12 cellular contexts compared by ENCODE assay signal in genomic region chr12:101671839-101672238, GRCh38. TPM values are rescaled to one million over a fixed set of nuclear protein-coding genes. Genes with fewer than 3 reads are reported as not detected.
DNase-seq lines count a peak whose midpoint lies in the region; ATAC-seq and TF ChIP-seq lines count a peak whose summit lies in the region.
"Had no signal": no experiment of that assay in that cellular context is flagged by ENCODE, and none has a peak within 500 bp of the region (broad histone marks: within the 10 kb centered on the region; RNA-seq: fewer than 3 reads in every experiment).

No MANE protein-coding gene starts in this region.

- CTCF ChIA-PET in activated CD8-positive, alpha-beta T cell treated with anti-CD3 and anti-CD28 coated beads, Interleukin-2, amount 10 ng/mL, durations not matched to agents 7 days and 5 days (lab: Charles Lee) = interaction anchor here (0.7 to 2.4 kb wide), 3 partner anchors 10 to 168 kb away, joined by 3 to 7 read pairs (median 4); no protein-coding TSS in a partner anchor

- intact Hi-C loops in left cardiac atrium (cut with DNase I) (no loop called here), left ventricle myocardium inferior (cut with micrococcal nuclease) (no loop called here), transverse colon (cut with DNase I; ENCODE audit: low total_unique reads) (no loop called here)

- H3K27ac ChIP-seq in left ventricle myocardium inferior (replicated peaks) (no peak overlapping the region), transverse colon (peak overlapping the region; percentile 16 to 60 (median 58)), GM23248 (no peak overlapping the region)
- H3K27ac ChIP-seq: testis had no signal

- no peak overlapping the region for H3K4me2 ChIP-seq in GM23248 (ENCODE audit: unreplicated experiment)

- H3K36me3 Mint-ChIP-seq in activated CD8-positive, alpha-beta T cell treated with anti-CD3 and anti-CD28 coated beads, Interleukin-2, amount 10 ng/mL, durations not matched to agents 7 days and 5 days (ENCODE audit: low read depth) = no peaks in the 10 kb centered on the region

- no peaks in the 10 kb centered on the region for H3K27me3 Mint-ChIP-seq in activated CD8-positive, alpha-beta T cell treated with anti-CD3 and anti-CD28 coated beads, Interleukin-2, amount 10 ng/mL, durations not matched to agents 7 days and 5 days (ENCODE audit: low read depth)

- no peaks in the 10 kb centered on the region for H3K9me3 Mint-ChIP-seq in activated CD8-positive, alpha-beta T cell treated with anti-CD3 and anti-CD28 coated beads, Interleukin-2, amount 10 ng/mL, durations not matched to agents 7 days and 5 days (ENCODE audit: insufficient read depth)
- H3K9me3 Mint-ChIP-seq: activated T-helper 2 cell treated with anti-CD3 and anti-CD28 coated beads, Interferon-gamma antibody, Interleukin-2, Interleukin-4, amounts not matched to agents 10 μg/mL and 5 μg/mL and 100 μg/mL, durations not matched to agents 14 hours and 24 hours and 36 hours had no signal

- no peaks in the 10 kb centered on the region for H3K9me3 ChIP-seq in left ventricle myocardium inferior (replicated peaks)
- no peaks in the 10 kb centered on the region for H3K9me3 ChIP-seq in transverse colon
- no peaks in the 10 kb centered on the region for H3K9me3 ChIP-seq in GM23248 (ENCODE audit: low read depth)
- H3K9me3 ChIP-seq: testis had no signal

- H3K9me2 ChIP-seq in GM23248 (ENCODE audit: insufficient read depth) = no peaks in the 10 kb centered on the region

- H3K4me3 ChIP-seq in left ventricle myocardium inferior (no peak overlapping the region), transverse colon (no peak overlapping the region), GM23248 (no peak overlapping the region)
- H3K4me3 ChIP-seq: testis had no signal

- no peak overlapping the region for H2AFZ ChIP-seq in GM23248

- POLR2A ChIA-PET in activated CD8-positive, alpha-beta T cell treated with anti-CD3 and anti-CD28 coated beads, Interleukin-2, amount 10 ng/mL, durations not matched to agents 7 days and 5 days (lab: Charles Lee) = interaction anchor here (0.7 kb wide), 1 partner anchor 85 kb away, joined by 3 read pairs; no protein-coding TSS in a partner anchor

- H3K27me3 ChIP-seq in left ventricle myocardium inferior (ENCODE audit: low read depth) (peaks cover 9% of the 10 kb centered on the region), transverse colon (no peaks in the 10 kb centered on the region), GM23248 (replicated peaks; ENCODE audit: insufficient read depth) (no peaks in the 10 kb centered on the region)
- H3K27me3 ChIP-seq: testis had no signal

- no peaks in the 10 kb centered on the region for H3K36me3 ChIP-seq in left ventricle myocardium inferior
- H3K36me3 ChIP-seq in transverse colon = no peaks in the 10 kb centered on the region
- no peaks in the 10 kb centered on the region for H3K36me3 ChIP-seq in GM23248 (ENCODE audit: low read depth)

- H3K9ac ChIP-seq in GM23248 = no peak overlapping the region

- H4K20me1 ChIP-seq in GM23248 (ENCODE audit: insufficient read depth) = no peaks in the 10 kb centered on the region

- H3K4me3 Mint-ChIP-seq in activated CD8-positive, alpha-beta T cell treated with anti-CD3 and anti-CD28 coated beads, Interleukin-2, amount 10 ng/mL, durations not matched to agents 7 days and 5 days = peak overlapping the region; percentile 49

- H3K27ac Mint-ChIP-seq in activated CD8-positive, alpha-beta T cell treated with anti-CD3 and anti-CD28 coated beads, Interleukin-2, amount 10 ng/mL, durations not matched to agents 7 days and 5 days = peak overlapping the region; percentile 81
- H3K27ac Mint-ChIP-seq: activated T-helper 2 cell treated with anti-CD3 and anti-CD28 coated beads, Interferon-gamma antibody, Interleukin-2, Interleukin-4, amounts not matched to agents 10 μg/mL and 5 μg/mL and 100 μg/mL, durations not matched to agents 14 hours and 24 hours and 36 hours had no signal

- 70 to 80% methylated on average over 4 of the region's 4 CpGs for WGBS in transverse colon (ENCODE audit: low coverage in 1 of 2), 2 donors
- WGBS in GM23248 (ENCODE audit: low coverage in 1 of 2, low lambda C conversion rate in 2 of 2, missing lambda C conversion rate in 2 of 2), 2 experiments = 57 to 72% methylated on average over 4 of the region's 4 CpGs

- peak; percentile 5 to 20 for ATAC-seq in left cardiac atrium
- ATAC-seq in HG02763 (IDR thresholded peaks at IDR 0.05; ENCODE audit: unreplicated experiment) = peak; percentile 10
- peak; percentile 12 for ATAC-seq in activated CD8-positive, alpha-beta T cell treated with anti-CD3 and anti-CD28 coated beads, Interleukin-2, amount 10 ng/mL, durations not matched to agents 7 days and 5 days

- peaks cover 8% of the 10 kb centered on the region for H3K4me1 ChIP-seq in left ventricle myocardium inferior
- H3K4me1 ChIP-seq in transverse colon = peaks cover 0 to 55% (median 29%) of the 10 kb centered on the region in 4 donors
- no peaks in the 10 kb centered on the region for H3K4me1 ChIP-seq in GM23248 (ENCODE audit: insufficient read depth)
- H3K4me1 ChIP-seq: testis had no signal

- no peaks in the 10 kb centered on the region for H3F3A ChIP-seq in GM23248 (ENCODE audit: insufficient read depth)

- H3K4me1 Mint-ChIP-seq in activated CD8-positive, alpha-beta T cell treated with anti-CD3 and anti-CD28 coated beads, Interleukin-2, amount 10 ng/mL, durations not matched to agents 7 days and 5 days (ENCODE audit: low read depth) = peaks cover 25% of the 10 kb centered on the region

- no peak for TF ChIP-seq EP300 in transverse colon (IDR thresholded peaks at IDR 0.05; ENCODE audit: low read depth)

- H3K79me2 ChIP-seq in GM23248 (ENCODE audit: insufficient read depth) = no peaks in the 10 kb centered on the region

- in situ Hi-C loops in transverse colon (cut with MboI; ENCODE audit: low pct_ligation_motif_present in 1 of 4, low pct_unique_long_range_greater_than_20kb in 1 of 4, low sequenced_read_pairs in 3 of 4) = no loop called here
- in situ Hi-C loops in GM23248 (cut with MboI) = no loop called here

- TF ChIP-seq CTCF in left ventricle myocardium inferior (IDR thresholded peaks at IDR 0.05; ENCODE audit: borderline replicate concordance) (no peak), transverse colon (IDR thresholded peaks at IDR 0.05) (no peak)

- DNase-seq in left cardiac atrium = no peak
- DNase-seq in left ventricle myocardium inferior = no peak
- DNase-seq in activated CD8-positive, alpha-beta T cell treated with anti-CD3 and anti-CD28 coated beads, Interleukin-2, amount 10 ng/mL, durations not matched to agents 7 days and 5 days = no peak
- DNase-seq in transverse colon = no peak
- no peak for DNase-seq in NCI-H1694 (lab: John Stamatoyannopoulos, UW)
- no peak for DNase-seq in amniotic stem cell (lab: John Stamatoyannopoulos, UW)
- DNase-seq in GM23248 = no peak
- DNase-seq: effector CD4-positive, alpha-beta T cell; IMR-90; testis had no signal

- no peak for TF ChIP-seq POLR2A in transverse colon (IDR thresholded peaks at IDR 0.05)

RNA-seq across cellular contexts. Expression of gene CHPT1, which starts 25.6 kb away (rescaled TPM):
- total RNA-seq in left cardiac atrium (100 to 1,000 TPM in 1 of 2 donors, 10 to 100 TPM in 1; 90.8 to 132 TPM), left ventricle myocardium inferior (132 TPM), transverse colon (100 to 1,000 TPM; 114 to 215 (median 138) TPM)
- total RNA-seq in activated CD8-positive, alpha-beta T cell treated with anti-CD3 and anti-CD28 coated beads, Interleukin-2, amount 10 ng/mL, durations not matched to agents 7 days and 5 days = 10 to 100 TPM; 12.6 to 13.1 TPM
- 22.0 and 32.6 TPM in 2 replicates for total RNA-seq in GM23248 (2014; rRNA removed; shearing (Covaris generic))
- polyA plus RNA-seq in GM23248 (2016; fragmentation: Nextera tagmentation; extraction: Ambion mirVana) = 35.4 and 38.5 TPM in 2 replicates

Comparison
In these comparisons a context has a peak if more than half of its experiments do, and no peak if none do; other contexts are left out.
1. H3K27ac ChIP-seq: peak in transverse colon (4 of 4); none in left ventricle myocardium inferior (single experiment) and GM23248 (single experiment).
2. Peak in every context shown above with its lines, with median percentiles within 50 percentile points of each other: ATAC-seq.